Comparison of ENCODE assay signal across 19 cellular contexts in the genomic region with DNA sequence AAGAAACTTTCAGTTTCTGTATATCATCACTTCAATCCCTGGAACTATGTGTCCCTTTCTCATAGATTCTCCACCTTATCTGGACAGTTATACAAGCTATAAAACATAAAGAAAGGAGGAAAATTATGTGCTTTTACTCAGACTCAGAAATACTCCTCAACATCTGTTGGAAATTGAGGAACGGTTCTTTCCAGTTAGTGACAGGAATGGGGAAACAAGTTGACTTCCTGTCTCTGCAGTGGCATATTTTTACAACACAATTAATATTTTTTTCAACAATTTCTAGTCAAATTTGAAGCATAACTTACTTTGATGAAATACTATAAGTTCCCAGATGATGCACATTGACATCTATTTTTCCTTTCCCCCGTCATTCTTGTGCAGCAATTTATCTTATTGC.
"Had no signal": no experiment of that assay in that cellular context is flagged by ENCODE, and none has a peak within 500 bp of the region (broad histone marks: within the 10 kb centered on the region; RNA-seq: fewer than 3 reads in every experiment).

No MANE protein-coding gene starts in this region.

- H3K27ac ChIP-seq: body of pancreas, coronary artery, lower lobe of right lung, thyroid gland, uterus, WERI-Rb-1 had no signal

- ATAC-seq: activated CD4-positive, alpha-beta T cell treated with anti-CD3 and anti-CD28 coated beads for 36 hours; body of pancreas; lower lobe of right lung; right cardiac atrium; stimulated activated effector memory CD8-positive, alpha-beta T cell treated with anti-CD3 and anti-CD28 coated beads, Interleukin-12 subunit alpha, Interleukin-12 subunit beta, amount 100 ng/mL, for 72 hours had no signal

- H3K27me3 ChIP-seq: body of pancreas, thyroid gland, uterus had no signal

- DNase-seq: activated CD4-positive, alpha-beta T cell treated with anti-CD3 and anti-CD28 coated beads for 36 hours; activated CD8-positive, alpha-beta memory T cell treated with anti-CD3 and anti-CD28 coated beads for 24 hours; activated naive CD4-positive, alpha-beta T cell treated with anti-CD3 and anti-CD28 coated beads, Interleukin-2, amount 50 U/mL, for 16 hours; amniotic stem cell; body of pancreas; central memory CD4-positive, alpha-beta T cell; effector memory CD4-positive, alpha-beta T cell; erythroblast; glutamatergic neuron; lower lobe of right lung; naive B cell; right cardiac atrium; thyroid gland; uterus; WERI-Rb-1 had no signal

- H3K36me3 Mint-ChIP-seq: naive B cell had no signal

- H3K4me3 ChIP-seq: body of pancreas, coronary artery, lower lobe of right lung, smooth muscle cell, thyroid gland, uterus had no signal

- H3K4me1 ChIP-seq: body of pancreas, lower lobe of right lung, thyroid gland, uterus had no signal

- H3K9me3 ChIP-seq: body of pancreas, lower lobe of right lung, thyroid gland had no signal

- H3K4me2 ChIP-seq: smooth muscle cell had no signal

- H3K27me3 Mint-ChIP-seq: activated CD4-positive, alpha-beta T cell treated with anti-CD3 and anti-CD28 coated beads for 36 hours; naive B cell; progenitor cell of endocrine pancreas had no signal

- H3K27ac Mint-ChIP-seq: activated CD4-positive, alpha-beta T cell treated with anti-CD3 and anti-CD28 coated beads for 36 hours; progenitor cell of endocrine pancreas; stimulated activated effector memory CD8-positive, alpha-beta T cell treated with anti-CD3 and anti-CD28 coated beads, Interleukin-12 subunit alpha, Interleukin-12 subunit beta, amount 100 ng/mL, for 72 hours had no signal

- H3K9me3 Mint-ChIP-seq: stimulated activated effector memory CD8-positive, alpha-beta T cell treated with anti-CD3 and anti-CD28 coated beads, Interleukin-12 subunit alpha, Interleukin-12 subunit beta, amount 100 ng/mL, for 72 hours had no signal

- H3K4me3 Mint-ChIP-seq: activated CD4-positive, alpha-beta T cell treated with anti-CD3 and anti-CD28 coated beads for 36 hours; naive B cell; stimulated activated effector memory CD8-positive, alpha-beta T cell treated with anti-CD3 and anti-CD28 coated beads, Interleukin-12 subunit alpha, Interleukin-12 subunit beta, amount 100 ng/mL, for 72 hours had no signal

- H3K36me3 ChIP-seq: thyroid gland, uterus had no signal
